ENCODE assay signal across 12 cellular contexts in the genomic region with DNA sequence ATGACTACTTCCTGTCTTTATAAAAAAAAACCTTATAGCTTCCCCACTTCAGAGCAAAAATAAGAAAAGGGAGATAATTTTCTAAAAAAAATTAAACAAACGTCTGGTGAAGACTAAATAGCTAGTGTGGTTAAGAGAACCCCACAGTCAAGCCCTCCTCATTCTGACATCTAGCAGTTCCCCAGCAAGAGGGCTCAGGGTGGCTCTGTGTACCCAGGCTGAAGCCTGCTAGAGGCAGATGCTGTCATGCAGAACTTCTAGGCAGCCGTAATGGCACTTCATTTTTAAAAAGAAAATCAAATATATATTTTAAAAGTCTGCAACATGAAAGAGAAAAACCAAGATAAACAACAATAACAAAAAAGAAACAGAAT.
DNase-seq lines count a peak whose midpoint lies in the region; ATAC-seq, FAIRE-seq and TF ChIP-seq lines count a peak whose summit lies in the region.
"Had no signal": no experiment of that assay in that cellular context is flagged by ENCODE, and none has a peak within 500 bp of the region (broad histone marks: within the 10 kb centered on the region; RNA-seq: fewer than 3 reads in every experiment).

No MANE protein-coding gene starts in this region.

- H3K9me1 ChIP-seq in endothelial cell of umbilical vein (replicated peaks; ENCODE audit: control insufficient read depth, extremely low read depth, insufficient read depth, low read length) = no peaks in the 10 kb centered on the region

- TF ChIP-seq EP300 in A549 (IDR thresholded peaks at IDR 0.05) = no peak

- H3K4me3 ChIP-seq in A549 = no peak overlapping the region
- no peak overlapping the region for H3K4me3 ChIP-seq in DOHH2 (ENCODE audit: low read length)
- H3K4me3 ChIP-seq in SK-N-MC = peak overlapping the region; percentile 87
- no peak overlapping the region for H3K4me3 ChIP-seq in endothelial cell of umbilical vein (replicated peaks in 1 of 3; ENCODE audit: insufficient read depth in 1 of 3, low read depth in 1 of 3, low read length in 3 of 3)
- H3K4me3 ChIP-seq: prostate gland had no signal

- TF ChIP-seq POLR2A in A549 (IDR thresholded peaks at IDR 0.05; ENCODE audit: low read length) (no peak), endothelial cell of umbilical vein (IDR thresholded peaks at IDR 0.05; ENCODE audit: low read depth, low read length) (no peak)

- FAIRE-seq in A549 (lab: Jason Lieb, UNC) (no peak), endothelial cell of umbilical vein (lab: Jason Lieb, UNC) (no peak)

- H3K36me3 ChIP-seq in DOHH2 (ENCODE audit: control insufficient read depth, low read length) (peaks cover 61% of the 10 kb centered on the region), SK-N-MC (ENCODE audit: insufficient read depth, low read length) (peaks cover 70% of the 10 kb centered on the region), endothelial cell of umbilical vein (ENCODE audit: control insufficient read depth in 2 of 2, extremely low read depth in 1 of 2, insufficient read depth in 2 of 2, low read length in 2 of 2) (no peaks in the 10 kb centered on the region)

- WGBS in A549 (ENCODE audit: missing lambda C conversion rate) = 49% methylated on average over 2 of the region's 2 CpGs

- CTCF ChIA-PET in A549 (lab: Yijun Ruan, JAX) = interaction anchor here (0.6 to 13.8 kb wide), 4 partner anchors 11 to 550 kb away, joined by 3 to 110 read pairs (median 24); no protein-coding TSS in a partner anchor
- CTCF ChIA-PET in endothelial cell of umbilical vein (lab: Charles Lee) = interaction anchor here (1.2 to 5.9 kb wide), 8 partner anchors 9 to 60 kb away, joined by 3 to 37 read pairs (median 5); no protein-coding TSS in a partner anchor

- H3K9me3 ChIP-seq in A549 = no peaks in the 10 kb centered on the region
- no peaks in the 10 kb centered on the region for H3K9me3 ChIP-seq in DOHH2 (ENCODE audit: control insufficient read depth, insufficient read depth, low read length)
- no peaks in the 10 kb centered on the region for H3K9me3 ChIP-seq in SK-N-MC (ENCODE audit: low read depth, low read length)
- no peaks in the 10 kb centered on the region for H3K9me3 ChIP-seq in endothelial cell of umbilical vein (replicated peaks; ENCODE audit: control insufficient read depth, insufficient read depth, low read length)
- H3K9me3 ChIP-seq: prostate gland had no signal

- no peak for ATAC-seq in A549
- ATAC-seq: left ventricle myocardium superior had no signal

- TF ChIP-seq RAD21 in A549 (conservative IDR thresholded peaks at IDR 0.05 in 1 of 2, IDR thresholded peaks at IDR 0.05 in 1 of 2) = no peak

- H3K9me2 ChIP-seq in DOHH2 (replicated peaks; ENCODE audit: control insufficient read depth, low read length) = no peaks in the 10 kb centered on the region

- H3K79me2 ChIP-seq in DOHH2 (ENCODE audit: control insufficient read depth, low read length) = peaks cover 88% of the 10 kb centered on the region
- no peaks in the 10 kb centered on the region for H3K79me2 ChIP-seq in endothelial cell of umbilical vein (ENCODE audit: control insufficient read depth, insufficient read depth, low read length)

- in situ Hi-C loops in ACHN (cut with HindIII; ENCODE audit: low pct_ligation_motif_present, low pct_unique_long_range_greater_than_20kb, low sequenced_read_pairs) = no loop called here

- TF ChIP-seq CTCF in A549 (IDR thresholded peaks at IDR 0.05) = no peak
- TF ChIP-seq CTCF in DOHH2 (IDR thresholded peaks at IDR 0.05; ENCODE audit: low read depth, low read length, poor library complexity, severe bottlenecking) = no peak
- no peak for TF ChIP-seq CTCF in endothelial cell of umbilical vein (IDR thresholded peaks at IDR 0.05; ENCODE audit: extremely low read depth in 1 of 2, insufficient read depth in 1 of 2, low read depth in 1 of 2, low read length in 2 of 2)

- H3K4me1 ChIP-seq in A549 = peaks cover 87% of the 10 kb centered on the region
- H3K4me1 ChIP-seq in DOHH2 (ENCODE audit: control insufficient read depth, low read length) = peaks cover 63% of the 10 kb centered on the region
- H3K4me1 ChIP-seq in endothelial cell of umbilical vein (ENCODE audit: control insufficient read depth, extremely low read depth, insufficient read depth, low read length) = peaks cover 16% of the 10 kb centered on the region
- H3K4me1 ChIP-seq: prostate gland had no signal

- intact Hi-C loops in endothelial cell of umbilical vein (cut with micrococcal nuclease) = no loop called here

- dilution Hi-C loops in endothelial cell of umbilical vein (cut with MboI; ENCODE audit: extremely low pct_ligation_motif_present, low sequenced_read_pairs) = no loop called here

- H3K4me2 ChIP-seq in A549 (peak overlapping the region; percentile 83; the same call in 2 of the 3 replicates), DOHH2 (ENCODE audit: low read length) (peak overlapping the region; percentile 39), endothelial cell of umbilical vein (ENCODE audit: insufficient read depth, low read length) (peak overlapping the region; percentile 82)

- POLR2A ChIA-PET in A549 (lab: Yijun Ruan, JAX) (no interaction called here), endothelial cell of umbilical vein (lab: Charles Lee) (no interaction called here)

- H3K9ac ChIP-seq in SK-N-MC (ENCODE audit: insufficient read length) (peak overlapping the region; percentile 21), endothelial cell of umbilical vein (replicated peaks; ENCODE audit: extremely low read depth, insufficient read depth, low read length) (peak overlapping the region; percentile 29)

- H2AFZ ChIP-seq in endothelial cell of umbilical vein (ENCODE audit: low read depth, low read length) = no peak overlapping the region

- BruUV-seq in endothelial cell of umbilical vein (replicated peaks; lab: Mats Ljungman, UMichigan) = no TSS peak

- H4K20me1 ChIP-seq in DOHH2 (ENCODE audit: control insufficient read depth, insufficient read depth, low read depth, low read length) = peaks cover 12% of the 10 kb centered on the region; the same call in 1 of the 2 replicates
- no peaks in the 10 kb centered on the region for H4K20me1 ChIP-seq in endothelial cell of umbilical vein (replicated peaks; ENCODE audit: control insufficient read depth, extremely low read depth, insufficient read depth, low read length)

- peak overlapping the region; percentile 9 to 69; a peak in 3 of 6 replicates for H3K27ac ChIP-seq in A549
- H3K27ac ChIP-seq in DOHH2 (ENCODE audit: low read depth, low read length) = peak overlapping the region; percentile 2
- H3K27ac ChIP-seq in SK-N-MC = peak overlapping the region; percentile 55; the same call in 1 of the 2 replicates
- H3K27ac ChIP-seq in endothelial cell of umbilical vein (ENCODE audit: insufficient read depth, low read depth, low read length) = peak overlapping the region; percentile 51
- H3K27ac ChIP-seq: prostate gland had no signal

- DNase-seq in A549 (ENCODE audit: low read depth in 1 of 2, low spot score in 1 of 2) = no peak
- no peak for DNase-seq in SK-N-MC (ENCODE audit: low read depth, low spot score)
- no peak for DNase-seq in endothelial cell of umbilical vein (ENCODE audit: low read depth, low spot score)
- no peak for DNase-seq in NCI-H510A treated with DMSO at 0.1 percent for 48 hours (lab: John Stamatoyannopoulos, UW)
- DNase-seq in GDM1 (lab: John Stamatoyannopoulos, UW) = no peak
- DNase-seq in NCI-H526 (lab: John Stamatoyannopoulos, UW) = no peak
- no peak for DNase-seq in ACHN
- DNase-seq: activated CD4-positive, alpha-beta T cell treated with anti-CD3 and anti-CD28 coated beads for 1 hour; left ventricle myocardium superior; NCI-H1694 treated with DMSO at 0.1 percent for 48 hours had no signal

- no peaks in the 10 kb centered on the region for H3K27me3 ChIP-seq in DOHH2 (ENCODE audit: control insufficient read depth, low read length)
- no peaks in the 10 kb centered on the region for H3K27me3 ChIP-seq in endothelial cell of umbilical vein (ENCODE audit: control insufficient read depth in 2 of 2, insufficient read depth in 2 of 2, low read length in 2 of 2)

- peaks cover 24% of the 10 kb centered on the region for H3F3A ChIP-seq in DOHH2 (ENCODE audit: control insufficient read depth, insufficient read depth)

TF ChIP-seq in A549, 52 proteins besides CTCF, POLR2A, EP300 and RAD21 (continues in another document):
- TF ChIP-seq CHD4 (IDR thresholded peaks at IDR 0.05; ENCODE audit: borderline replicate concordance) (no peak), TFCP2L1 (CRISPR knock-in tag; IDR thresholded peaks at IDR 0.05) (no peak), HOXB13 (CRISPR knock-in tag; IDR thresholded peaks at IDR 0.05; ENCODE audit: low read depth) (no peak), CBX2 (IDR thresholded peaks at IDR 0.05; ENCODE audit: borderline replicate concordance, low read depth) (no peak), ESRRA (IDR thresholded peaks at IDR 0.05; ENCODE audit: borderline replicate concordance, low read length) (no peak), BHLHE40 (IDR thresholded peaks at IDR 0.05; ENCODE audit: low read depth, low read length) (no peak)
- TF ChIP-seq, protein P1, sequence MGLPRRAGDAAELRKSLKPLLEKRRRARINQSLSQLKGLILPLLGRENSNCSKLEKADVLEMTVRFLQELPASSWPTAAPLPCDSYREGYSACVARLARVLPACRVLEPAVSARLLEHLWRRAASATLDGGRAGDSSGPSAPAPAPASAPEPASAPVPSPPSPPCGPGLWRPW (IDR thresholded peaks at IDR 0.05) = no peak

TF ChIP-seq in endothelial cell of umbilical vein, 7 proteins besides CTCF, POLR2A, EP300 and RAD21:
- TF ChIP-seq JUN (IDR thresholded peaks at IDR 0.05; ENCODE audit: borderline replicate concordance, insufficient read depth, insufficient read length, low read depth) (no peak), FOS (IDR thresholded peaks at IDR 0.05; ENCODE audit: borderline replicate concordance, insufficient read depth, low read length) (no peak), GATA2 (IDR thresholded peaks at IDR 0.05; ENCODE audit: insufficient read depth, insufficient read length, low read depth, low read length) (no peak), POLR2AphosphoS5 (IDR thresholded peaks at IDR 0.05; ENCODE audit: insufficient read depth, low read depth, low read length) (no peak), EZH2 (IDR thresholded peaks at IDR 0.05; ENCODE audit: borderline replicate concordance, low read depth, low read length, severe bottlenecking) (no peak), MYC (IDR thresholded peaks at IDR 0.05; ENCODE audit: low read depth, low read length) (no peak)
- TF ChIP-seq, protein P2, sequence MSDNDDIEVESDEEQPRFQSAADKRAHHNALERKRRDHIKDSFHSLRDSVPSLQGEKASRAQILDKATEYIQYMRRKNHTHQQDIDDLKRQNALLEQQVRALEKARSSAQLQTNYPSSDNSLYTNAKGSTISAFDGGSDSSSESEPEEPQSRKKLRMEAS (IDR thresholded peaks at IDR 0.05; ENCODE audit: insufficient read depth, insufficient read length) = no peak

Comparison
In these comparisons a context has a peak if more than half of its experiments do, and no peak if none do; other contexts are left out.
1. H3K27ac ChIP-seq: peak in every context shown above with its lines; median percentile 55 in SK-N-MC; 51 in endothelial cell of umbilical vein; 39 in A549; 2 in DOHH2.